Comparison of ENCODE assay signal across 25 cellular contexts in genomic region chr7:91007371-91007770, GRCh38.
"Had no signal": no experiment of that assay in that cellular context is flagged by ENCODE, and none has a peak within 500 bp of the region (broad histone marks: within the 10 kb centered on the region; RNA-seq: fewer than 3 reads in every experiment).

No MANE protein-coding gene starts in this region.

- H3K27ac Mint-ChIP-seq: dendritic cell treated with granulocyte-macrophage colony-stimulating factor and Interleukin-4, amounts not matched to agents 40 ng/mL and 50 ng/mL, for 4 days; endodermal cell; natural killer cell; neural progenitor cell; stimulated activated effector memory CD8-positive, alpha-beta T cell treated with anti-CD3 and anti-CD28 coated beads, Interleukin-12 subunit alpha, Interleukin-12 subunit beta, amount 100 ng/mL, for 72 hours had no signal

- DNase-seq: colonic mucosa; effector CD8-positive, alpha-beta T cell; endodermal cell; foreskin fibroblast; glutamatergic neuron; heart right ventricle; hippocampal formation; left cardiac atrium; left lung; natural killer cell; ovary; posterior cingulate gyrus; psoas muscle; right cardiac atrium; sigmoid colon; stimulated activated CD4-positive, alpha-beta T cell treated with anti-CD3 and anti-CD28 coated beads, Interleukin-2, amount 100 ng/mL, for 24 hours; stimulated activated CD4-positive, alpha-beta T cell treated with anti-CD3 and anti-CD28 coated beads, Interleukin-4, amount 100 ng/mL, for 24 hours; stimulated activated naive CD8-positive, alpha-beta T cell treated with anti-CD3 and anti-CD28 coated beads, Interleukin-15, Interleukin-2, amounts not matched to agents 100 U/mL and 50 U/mL, for 24 hours; substantia nigra; transverse colon had no signal

- ATAC-seq: esophagus mucosa; gastroesophageal sphincter; heart right ventricle; left cardiac atrium; left lung; natural killer cell; psoas muscle; right cardiac atrium; stimulated activated effector memory CD8-positive, alpha-beta T cell treated with anti-CD3 and anti-CD28 coated beads, Interleukin-12 subunit alpha, Interleukin-12 subunit beta, amount 100 ng/mL, for 72 hours; stimulated activated naive CD8-positive, alpha-beta T cell treated with anti-CD3 and anti-CD28 coated beads, Interleukin-15, Interleukin-2, amounts not matched to agents 100 U/mL and 50 U/mL, for 24 hours had no signal

- H3K4me3 Mint-ChIP-seq: dendritic cell treated with granulocyte-macrophage colony-stimulating factor and Interleukin-4, amounts not matched to agents 40 ng/mL and 50 ng/mL, for 4 days; endodermal cell; natural killer cell; neural progenitor cell; stimulated activated effector memory CD8-positive, alpha-beta T cell treated with anti-CD3 and anti-CD28 coated beads, Interleukin-12 subunit alpha, Interleukin-12 subunit beta, amount 100 ng/mL, for 72 hours had no signal

- H3K9me3 Mint-ChIP-seq: endodermal cell had no signal

- H3K36me3 Mint-ChIP-seq: stimulated activated effector memory CD8-positive, alpha-beta T cell treated with anti-CD3 and anti-CD28 coated beads, Interleukin-12 subunit alpha, Interleukin-12 subunit beta, amount 100 ng/mL, for 72 hours had no signal

- H3K4me1 Mint-ChIP-seq: endodermal cell; natural killer cell; neural progenitor cell; stimulated activated effector memory CD8-positive, alpha-beta T cell treated with anti-CD3 and anti-CD28 coated beads, Interleukin-12 subunit alpha, Interleukin-12 subunit beta, amount 100 ng/mL, for 72 hours had no signal

- H3K27me3 Mint-ChIP-seq: dendritic cell treated with granulocyte-macrophage colony-stimulating factor and Interleukin-4, amounts not matched to agents 40 ng/mL and 50 ng/mL, for 4 days had no signal
